Comparison of ENCODE assay signal across 1 cellular context in the genomic region with DNA sequence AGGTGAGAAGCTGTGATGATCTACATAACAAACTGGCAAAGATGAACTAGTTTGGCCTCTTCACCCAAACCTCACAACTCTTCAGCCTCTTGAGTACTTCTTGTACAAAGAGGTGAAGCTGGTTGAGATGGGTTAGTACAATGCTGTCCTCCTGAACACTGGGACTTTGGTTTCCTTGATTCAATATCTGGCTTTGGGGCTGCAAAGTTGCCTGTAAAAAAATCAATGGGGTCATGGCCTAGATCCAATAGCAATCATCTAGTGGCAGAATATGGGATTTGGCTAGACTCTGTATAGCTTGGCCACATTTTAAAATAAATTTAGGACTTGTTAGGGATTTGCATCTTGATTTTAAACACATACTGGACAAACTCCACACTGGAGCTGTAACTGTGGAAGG.
TF ChIP-seq lines count a peak whose summit lies in the region.

No MANE protein-coding gene starts in this region.

TF ChIP-seq in liver, 16 proteins besides CTCF, POLR2A, EP300 and RAD21 (continued from another document):
- TF ChIP-seq MAX (IDR thresholded peaks at IDR 0.05) (no peak), HNF4A (conservative IDR thresholded peaks at IDR 0.05) (peak in 1 of 2 donors; percentile 68), TAF1 (conservative IDR thresholded peaks at IDR 0.05) (no peak), RXRA (IDR thresholded peaks at IDR 0.05) (peak; percentile 26 to 34), GABPA (IDR thresholded peaks at IDR 0.05 in 1 of 2, conservative IDR thresholded peaks at IDR 0.05 in 1 of 2) (no peak), FOXA2 (IDR thresholded peaks at IDR 0.05) (no peak), ATF3 (IDR thresholded peaks at IDR 0.05) (no peak), NR2F2 (IDR thresholded peaks at IDR 0.05) (no peak), HNF4G (IDR thresholded peaks at IDR 0.05) (no peak), YY1 (IDR thresholded peaks at IDR 0.05) (peak; percentile 15), EGR1 (IDR thresholded peaks at IDR 0.05; ENCODE audit: low read depth in 2 of 2) (no peak), REST (IDR thresholded peaks at IDR 0.05) (no peak)
